Comparison of ENCODE assay signal across 1 cellular context in the genomic region with DNA sequence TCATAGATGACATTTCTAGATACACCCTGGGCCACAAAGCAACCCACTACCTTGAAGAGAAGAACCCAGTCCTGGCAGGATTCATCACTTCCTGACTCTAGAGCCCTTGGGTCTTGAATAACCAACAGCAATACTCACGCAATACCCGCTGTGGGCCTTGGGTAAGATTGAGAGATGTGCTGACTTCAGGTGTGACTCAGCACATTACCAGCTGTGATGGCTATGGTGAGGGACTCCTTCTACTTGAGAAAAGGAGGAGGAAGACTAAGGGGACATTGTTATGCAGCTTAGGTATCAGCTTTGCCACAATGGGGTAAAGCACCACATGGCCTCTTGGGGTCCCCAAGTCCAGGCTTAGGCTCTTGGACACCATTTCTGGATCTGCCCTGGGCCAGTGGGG.
A peak's percentile ranks its signal among the peaks of the same experiment; 100 is the strongest.
TF ChIP-seq lines count a peak whose summit lies in the region.

No MANE protein-coding gene starts in this region.

TF ChIP-seq in HepG2, 621 proteins besides CTCF, POLR2A, EP300 and RAD21:
- TF ChIP-seq ZBTB33 (CRISPR knock-in tag; IDR thresholded peaks at IDR 0.05) = peak; percentile 65; the same call in 1 of the 2 replicates
- TF ChIP-seq, protein P1, sequence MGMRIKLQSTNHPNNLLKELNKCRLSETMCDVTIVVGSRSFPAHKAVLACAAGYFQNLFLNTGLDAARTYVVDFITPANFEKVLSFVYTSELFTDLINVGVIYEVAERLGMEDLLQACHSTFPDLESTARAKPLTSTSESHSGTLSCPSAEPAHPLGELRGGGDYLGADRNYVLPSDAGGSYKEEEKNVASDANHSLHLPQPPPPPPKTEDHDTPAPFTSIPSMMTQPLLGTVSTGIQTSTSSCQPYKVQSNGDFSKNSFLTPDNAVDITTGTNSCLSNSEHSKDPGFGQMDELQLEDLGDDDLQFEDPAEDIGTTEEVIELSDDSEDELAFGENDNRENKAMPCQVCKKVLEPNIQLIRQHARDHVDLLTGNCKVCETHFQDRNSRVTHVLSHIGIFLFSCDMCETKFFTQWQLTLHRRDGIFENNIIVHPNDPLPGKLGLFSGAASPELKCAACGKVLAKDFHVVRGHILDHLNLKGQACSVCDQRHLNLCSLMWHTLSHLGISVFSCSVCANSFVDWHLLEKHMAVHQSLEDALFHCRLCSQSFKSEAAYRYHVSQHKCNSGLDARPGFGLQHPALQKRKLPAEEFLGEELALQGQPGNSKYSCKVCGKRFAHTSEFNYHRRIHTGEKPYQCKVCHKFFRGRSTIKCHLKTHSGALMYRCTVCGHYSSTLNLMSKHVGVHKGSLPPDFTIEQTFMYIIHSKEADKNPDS (CRISPR knock-in tag; IDR thresholded peaks at IDR 0.05) = no peak
- TF ChIP-seq ZNF101 (CRISPR knock-in tag; IDR thresholded peaks at IDR 0.05; ENCODE audit: borderline replicate concordance, low read depth) = no peak
- TF ChIP-seq ZNF317 (CRISPR knock-in tag; IDR thresholded peaks at IDR 0.05) = no peak
- no peak for TF ChIP-seq MTA1 (CRISPR knock-in tag; IDR thresholded peaks at IDR 0.05; ENCODE audit: borderline replicate concordance)
- TF ChIP-seq HOXA7 (CRISPR knock-in tag; IDR thresholded peaks at IDR 0.05) = no peak
- peak; percentile 44; the same call in 1 of the 2 replicates for TF ChIP-seq MAFF (IDR thresholded peaks at IDR 0.05; ENCODE audit: low read depth, low read length)
- TF ChIP-seq NFYC (CRISPR knock-in tag; IDR thresholded peaks at IDR 0.05) = no peak
- no peak for TF ChIP-seq ZNF790 (CRISPR knock-in tag; IDR thresholded peaks at IDR 0.05; ENCODE audit: borderline replicate concordance)
- TF ChIP-seq MTF2 (CRISPR knock-in tag; IDR thresholded peaks at IDR 0.05; ENCODE audit: borderline replicate concordance) = no peak
- TF ChIP-seq, protein P2, sequence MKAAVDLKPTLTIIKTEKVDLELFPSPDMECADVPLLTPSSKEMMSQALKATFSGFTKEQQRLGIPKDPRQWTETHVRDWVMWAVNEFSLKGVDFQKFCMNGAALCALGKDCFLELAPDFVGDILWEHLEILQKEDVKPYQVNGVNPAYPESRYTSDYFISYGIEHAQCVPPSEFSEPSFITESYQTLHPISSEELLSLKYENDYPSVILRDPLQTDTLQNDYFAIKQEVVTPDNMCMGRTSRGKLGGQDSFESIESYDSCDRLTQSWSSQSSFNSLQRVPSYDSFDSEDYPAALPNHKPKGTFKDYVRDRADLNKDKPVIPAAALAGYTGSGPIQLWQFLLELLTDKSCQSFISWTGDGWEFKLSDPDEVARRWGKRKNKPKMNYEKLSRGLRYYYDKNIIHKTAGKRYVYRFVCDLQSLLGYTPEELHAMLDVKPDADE (CRISPR knock-in tag; IDR thresholded peaks at IDR 0.05) = no peak
- no peak for TF ChIP-seq TGIF2 (CRISPR knock-in tag; IDR thresholded peaks at IDR 0.05)
- TF ChIP-seq ZNF564 (CRISPR knock-in tag; IDR thresholded peaks at IDR 0.05) = no peak
- TF ChIP-seq, protein P3, sequence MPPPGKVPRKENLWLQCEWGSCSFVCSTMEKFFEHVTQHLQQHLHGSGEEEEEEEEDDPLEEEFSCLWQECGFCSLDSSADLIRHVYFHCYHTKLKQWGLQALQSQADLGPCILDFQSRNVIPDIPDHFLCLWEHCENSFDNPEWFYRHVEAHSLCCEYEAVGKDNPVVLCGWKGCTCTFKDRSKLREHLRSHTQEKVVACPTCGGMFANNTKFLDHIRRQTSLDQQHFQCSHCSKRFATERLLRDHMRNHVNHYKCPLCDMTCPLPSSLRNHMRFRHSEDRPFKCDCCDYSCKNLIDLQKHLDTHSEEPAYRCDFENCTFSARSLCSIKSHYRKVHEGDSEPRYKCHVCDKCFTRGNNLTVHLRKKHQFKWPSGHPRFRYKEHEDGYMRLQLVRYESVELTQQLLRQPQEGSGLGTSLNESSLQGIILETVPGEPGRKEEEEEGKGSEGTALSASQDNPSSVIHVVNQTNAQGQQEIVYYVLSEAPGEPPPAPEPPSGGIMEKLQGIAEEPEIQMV (CRISPR knock-in tag; IDR thresholded peaks at IDR 0.05; ENCODE audit: low read depth) = no peak
- no peak for TF ChIP-seq ARID2 (CRISPR knock-in tag; IDR thresholded peaks at IDR 0.05; ENCODE audit: borderline replicate concordance)
- no peak for TF ChIP-seq CBX1 (IDR thresholded peaks at IDR 0.05; ENCODE audit: low read depth)
- TF ChIP-seq ZNF10 (CRISPR knock-in tag; IDR thresholded peaks at IDR 0.05; ENCODE audit: borderline replicate concordance, low read depth) = no peak
- TF ChIP-seq KDM1A (CRISPR knock-in tag; IDR thresholded peaks at IDR 0.05) = no peak
- TF ChIP-seq ZNF7 (CRISPR knock-in tag; IDR thresholded peaks at IDR 0.05) = no peak
- no peak for TF ChIP-seq ZNF792 (CRISPR knock-in tag; IDR thresholded peaks at IDR 0.05)
- TF ChIP-seq HNF1B (CRISPR knock-in tag; IDR thresholded peaks at IDR 0.05) = no peak
- peak; percentile 71; the same call in 1 of the 2 replicates for TF ChIP-seq ZFP1 (CRISPR knock-in tag; IDR thresholded peaks at IDR 0.05)
- no peak for TF ChIP-seq ZNF670 (CRISPR knock-in tag; IDR thresholded peaks at IDR 0.05; ENCODE audit: borderline replicate concordance)
- no peak for TF ChIP-seq TEAD3 (CRISPR knock-in tag; optimal IDR thresholded peaks at IDR 0.05; ENCODE audit: borderline replicate concordance)
- TF ChIP-seq ATF7 (IDR thresholded peaks at IDR 0.05) = no peak
- TF ChIP-seq ATF7 (CRISPR knock-in tag; IDR thresholded peaks at IDR 0.05) = no peak
- TF ChIP-seq ZNF543 (CRISPR knock-in tag; IDR thresholded peaks at IDR 0.05) = no peak
- peak; percentile 80 for TF ChIP-seq NFE2L2 (IDR thresholded peaks at IDR 0.05; ENCODE audit: low read length)
- no peak for TF ChIP-seq SNAI1 (CRISPR knock-in tag; IDR thresholded peaks at IDR 0.05; ENCODE audit: borderline replicate concordance)
- TF ChIP-seq SMARCE1 (IDR thresholded peaks at IDR 0.05; ENCODE audit: borderline replicate concordance) = no peak
- no peak for TF ChIP-seq ZNF572 (CRISPR knock-in tag; IDR thresholded peaks at IDR 0.05)
- TF ChIP-seq MAFK (conservative IDR thresholded peaks at IDR 0.05 in 1 of 2, IDR thresholded peaks at IDR 0.05 in 1 of 2; ENCODE audit: low read length in 2 of 2) = peak; percentile 52 to 58; a peak in 2 of 4 replicates
- TF ChIP-seq SPEN (CRISPR knock-in tag; IDR thresholded peaks at IDR 0.05; ENCODE audit: low read depth) = no peak
- TF ChIP-seq, protein P4, sequence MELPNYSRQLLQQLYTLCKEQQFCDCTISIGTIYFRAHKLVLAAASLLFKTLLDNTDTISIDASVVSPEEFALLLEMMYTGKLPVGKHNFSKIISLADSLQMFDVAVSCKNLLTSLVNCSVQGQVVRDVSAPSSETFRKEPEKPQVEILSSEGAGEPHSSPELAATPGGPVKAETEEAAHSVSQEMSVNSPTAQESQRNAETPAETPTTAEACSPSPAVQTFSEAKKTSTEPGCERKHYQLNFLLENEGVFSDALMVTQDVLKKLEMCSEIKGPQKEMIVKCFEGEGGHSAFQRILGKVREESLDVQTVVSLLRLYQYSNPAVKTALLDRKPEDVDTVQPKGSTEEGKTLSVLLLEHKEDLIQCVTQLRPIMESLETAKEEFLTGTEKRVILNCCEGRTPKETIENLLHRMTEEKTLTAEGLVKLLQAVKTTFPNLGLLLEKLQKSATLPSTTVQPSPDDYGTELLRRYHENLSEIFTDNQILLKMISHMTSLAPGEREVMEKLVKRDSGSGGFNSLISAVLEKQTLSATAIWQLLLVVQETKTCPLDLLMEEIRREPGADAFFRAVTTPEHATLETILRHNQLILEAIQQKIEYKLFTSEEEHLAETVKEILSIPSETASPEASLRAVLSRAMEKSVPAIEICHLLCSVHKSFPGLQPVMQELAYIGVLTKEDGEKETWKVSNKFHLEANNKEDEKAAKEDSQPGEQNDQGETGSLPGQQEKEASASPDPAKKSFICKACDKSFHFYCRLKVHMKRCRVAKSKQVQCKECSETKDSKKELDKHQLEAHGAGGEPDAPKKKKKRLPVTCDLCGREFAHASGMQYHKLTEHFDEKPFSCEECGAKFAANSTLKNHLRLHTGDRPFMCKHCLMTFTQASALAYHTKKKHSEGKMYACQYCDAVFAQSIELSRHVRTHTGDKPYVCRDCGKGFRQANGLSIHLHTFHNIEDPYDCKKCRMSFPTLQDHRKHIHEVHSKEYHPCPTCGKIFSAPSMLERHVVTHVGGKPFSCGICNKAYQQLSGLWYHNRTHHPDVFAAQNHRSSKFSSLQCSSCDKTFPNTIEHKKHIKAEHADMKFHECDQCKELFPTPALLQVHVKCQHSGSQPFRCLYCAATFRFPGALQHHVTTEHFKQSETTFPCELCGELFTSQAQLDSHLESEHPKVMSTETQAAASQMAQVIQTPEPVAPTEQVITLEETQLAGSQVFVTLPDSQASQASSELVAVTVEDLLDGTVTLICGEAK (IDR thresholded peaks at IDR 0.05) = no peak
- TF ChIP-seq, protein P4 (CRISPR knock-in tag; IDR thresholded peaks at IDR 0.05) = no peak
- no peak for TF ChIP-seq HMG20A (CRISPR knock-in tag; IDR thresholded peaks at IDR 0.05; ENCODE audit: borderline replicate concordance)
- no peak for TF ChIP-seq ONECUT2 (CRISPR knock-in tag; IDR thresholded peaks at IDR 0.05)
- TF ChIP-seq ZNF83 (CRISPR knock-in tag; IDR thresholded peaks at IDR 0.05; ENCODE audit: borderline replicate concordance) = no peak
- no peak for TF ChIP-seq ZNF766 (CRISPR knock-in tag; IDR thresholded peaks at IDR 0.05; ENCODE audit: borderline replicate concordance)
- no peak for TF ChIP-seq NFRKB (IDR thresholded peaks at IDR 0.05)
